ENCODE assay signal across 1 cellular context in the genomic region with DNA sequence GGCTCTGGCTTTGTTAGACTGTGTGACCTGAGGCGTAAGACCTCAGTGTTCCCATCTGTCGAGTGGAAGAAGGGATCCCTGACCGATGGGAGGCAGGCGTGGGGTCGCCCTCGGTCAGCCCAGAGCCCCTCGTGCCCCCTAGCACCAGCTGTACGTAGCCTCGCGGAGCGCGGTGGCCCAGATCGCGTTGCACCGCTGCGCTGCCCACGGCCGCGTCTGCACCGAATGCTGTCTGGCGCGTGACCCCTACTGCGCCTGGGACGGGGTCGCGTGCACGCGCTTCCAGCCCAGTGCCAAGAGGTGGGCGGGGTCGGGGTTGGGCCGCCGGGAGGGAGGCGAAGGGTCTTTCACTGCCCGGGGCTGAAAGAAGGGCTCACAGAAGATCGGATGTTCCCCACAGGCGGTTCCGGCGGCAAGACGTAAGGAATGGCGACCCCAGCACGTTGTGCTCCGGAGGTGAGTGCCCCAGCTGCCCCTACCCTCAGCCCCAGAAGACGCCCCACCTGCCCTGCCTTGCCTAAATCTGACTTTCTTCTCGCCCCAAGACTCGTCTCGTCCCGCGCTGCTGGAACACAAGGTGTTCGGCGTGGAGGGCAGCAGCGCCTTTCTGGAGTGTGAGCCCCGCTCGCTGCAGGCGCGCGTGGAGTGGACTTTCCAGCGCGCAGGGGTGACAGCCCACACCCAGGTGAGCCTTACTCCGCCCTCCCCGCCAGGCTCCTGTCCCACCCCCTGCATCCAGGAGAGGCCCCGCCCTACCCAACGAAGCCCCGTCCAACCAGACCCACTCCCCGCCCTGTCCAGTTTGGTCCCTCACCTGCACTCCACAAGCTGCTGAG.
TF ChIP-seq lines count a peak whose summit lies in the region.

No MANE protein-coding gene starts in this region.

TF ChIP-seq in HepG2, 621 proteins besides CTCF, POLR2A, EP300 and RAD21:
- TF ChIP-seq ZNF432 (CRISPR knock-in tag; IDR thresholded peaks at IDR 0.05; ENCODE audit: borderline replicate concordance) (no peak), CBX1 (IDR thresholded peaks at IDR 0.05; ENCODE audit: low read depth) (no peak), SRSF1 (optimal IDR thresholded peaks at IDR 0.05; ENCODE audit: low read depth, low read length) (no peak), GATAD1 (CRISPR knock-in tag; IDR thresholded peaks at IDR 0.05) (no peak), RBFOX2 (IDR thresholded peaks at IDR 0.05; ENCODE audit: low read depth, low read length) (peak; percentile 75), AGO2 (optimal IDR thresholded peaks at IDR 0.05; ENCODE audit: low read depth, low read length) (peak; percentile 69), FIP1L1 (IDR thresholded peaks at IDR 0.05; ENCODE audit: borderline replicate concordance, insufficient read depth, low read depth, low read length) (no peak)
- TF ChIP-seq, protein P1, sequence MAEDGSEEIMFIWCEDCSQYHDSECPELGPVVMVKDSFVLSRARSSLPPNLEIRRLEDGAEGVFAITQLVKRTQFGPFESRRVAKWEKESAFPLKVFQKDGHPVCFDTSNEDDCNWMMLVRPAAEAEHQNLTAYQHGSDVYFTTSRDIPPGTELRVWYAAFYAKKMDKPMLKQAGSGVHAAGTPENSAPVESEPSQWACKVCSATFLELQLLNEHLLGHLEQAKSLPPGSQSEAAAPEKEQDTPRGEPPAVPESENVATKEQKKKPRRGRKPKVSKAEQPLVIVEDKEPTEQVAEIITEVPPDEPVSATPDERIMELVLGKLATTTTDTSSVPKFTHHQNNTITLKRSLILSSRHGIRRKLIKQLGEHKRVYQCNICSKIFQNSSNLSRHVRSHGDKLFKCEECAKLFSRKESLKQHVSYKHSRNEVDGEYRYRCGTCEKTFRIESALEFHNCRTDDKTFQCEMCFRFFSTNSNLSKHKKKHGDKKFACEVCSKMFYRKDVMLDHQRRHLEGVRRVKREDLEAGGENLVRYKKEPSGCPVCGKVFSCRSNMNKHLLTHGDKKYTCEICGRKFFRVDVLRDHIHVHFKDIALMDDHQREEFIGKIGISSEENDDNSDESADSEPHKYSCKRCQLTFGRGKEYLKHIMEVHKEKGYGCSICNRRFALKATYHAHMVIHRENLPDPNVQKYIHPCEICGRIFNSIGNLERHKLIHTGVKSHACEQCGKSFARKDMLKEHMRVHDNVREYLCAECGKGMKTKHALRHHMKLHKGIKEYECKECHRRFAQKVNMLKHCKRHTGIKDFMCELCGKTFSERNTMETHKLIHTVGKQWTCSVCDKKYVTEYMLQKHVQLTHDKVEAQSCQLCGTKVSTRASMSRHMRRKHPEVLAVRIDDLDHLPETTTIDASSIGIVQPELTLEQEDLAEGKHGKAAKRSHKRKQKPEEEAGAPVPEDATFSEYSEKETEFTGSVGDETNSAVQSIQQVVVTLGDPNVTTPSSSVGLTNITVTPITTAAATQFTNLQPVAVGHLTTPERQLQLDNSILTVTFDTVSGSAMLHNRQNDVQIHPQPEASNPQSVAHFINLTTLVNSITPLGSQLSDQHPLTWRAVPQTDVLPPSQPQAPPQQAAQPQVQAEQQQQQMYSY (CRISPR knock-in tag; IDR thresholded peaks at IDR 0.05), result no peak
TF ChIP-seq in HepG2: peak in this region for 2.
